8 cellular contexts compared by ENCODE assay signal in the genomic region with DNA sequence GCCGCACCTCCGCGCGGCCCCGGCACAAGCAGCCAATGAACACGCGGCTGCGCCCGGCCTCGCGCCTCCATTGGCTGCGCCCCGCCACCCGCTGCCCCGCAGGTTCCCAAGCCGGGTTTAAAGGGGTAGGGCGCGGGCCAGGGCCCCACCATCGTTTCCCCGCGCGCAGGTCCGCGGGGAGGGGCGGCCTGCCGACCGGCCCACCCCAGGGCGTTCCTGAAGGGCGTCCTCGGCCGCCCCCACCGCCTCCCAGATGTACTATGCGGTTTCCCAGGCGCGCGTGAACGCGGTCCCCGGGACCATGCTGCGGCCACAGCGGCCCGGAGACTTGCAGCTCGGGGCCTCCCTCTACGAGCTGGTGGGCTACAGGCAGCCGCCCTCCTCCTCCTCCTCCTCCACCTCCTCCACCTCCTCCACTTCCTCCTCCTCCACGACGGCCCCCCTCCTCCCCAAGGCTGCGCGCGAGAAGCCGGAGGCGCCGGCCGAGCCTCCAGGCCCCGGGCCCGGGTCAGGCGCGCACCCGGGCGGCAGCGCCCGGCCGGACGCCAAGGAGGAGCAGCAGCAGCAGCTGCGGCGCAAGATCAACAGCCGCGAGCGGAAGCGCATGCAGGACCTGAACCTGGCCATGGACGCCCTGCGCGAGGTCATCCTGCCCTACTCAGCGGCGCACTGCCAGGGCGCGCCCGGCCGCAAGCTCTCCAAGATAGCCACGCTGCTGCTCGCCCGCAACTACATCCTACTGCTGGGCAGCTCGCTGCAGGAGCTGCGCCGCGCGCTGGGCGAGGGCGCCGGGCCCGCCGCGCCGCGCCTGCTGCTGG. TPM values are rescaled to one million over a fixed set of nuclear protein-coding genes. Genes with fewer than 3 reads are reported as not detected.
DNase-seq lines count a peak whose midpoint lies in the region; ATAC-seq and TF ChIP-seq lines count a peak whose summit lies in the region.

A gene with protein sequence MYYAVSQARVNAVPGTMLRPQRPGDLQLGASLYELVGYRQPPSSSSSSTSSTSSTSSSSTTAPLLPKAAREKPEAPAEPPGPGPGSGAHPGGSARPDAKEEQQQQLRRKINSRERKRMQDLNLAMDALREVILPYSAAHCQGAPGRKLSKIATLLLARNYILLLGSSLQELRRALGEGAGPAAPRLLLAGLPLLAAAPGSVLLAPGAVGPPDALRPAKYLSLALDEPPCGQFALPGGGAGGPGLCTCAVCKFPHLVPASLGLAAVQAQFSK (plus strand): TSS at position 148 of the 818 bp plus-strand sequence. CDS start 106 bp downstream, at position 254.

- H3K27me3 Mint-ChIP-seq in T-cell, result peaks cover 64 to 71% of the 10 kb centered on the region in 2 donors

- WGBS in lower leg skin, 2 donors, result 1 to 2% methylated on average over 36 to 55 of the region's 95 CpGs

- no peak for TF ChIP-seq POLR2A in lower leg skin (IDR thresholded peaks at IDR 0.05)

- no peaks in the 10 kb centered on the region for H3K36me3 ChIP-seq in HUES48 (ENCODE audit: control insufficient read depth, insufficient read depth, low read length)

- H3K27me3 ChIP-seq in HUES48 (ENCODE audit: control insufficient read depth, insufficient read depth, low read length), result peaks cover 99% of the 10 kb centered on the region

- H3K9me3 Mint-ChIP-seq in T-cell, result peaks cover 0 to 4% (median 0%) of the 10 kb centered on the region in 3 donors

- DNase-seq in D341Med (ENCODE audit: low spot score) (peak; percentile 92), T-cell (peak in 11 of 34 experiments; percentile 4 to 34 (median 15)), choroid plexus epithelial cell (ENCODE audit: low read depth) (peak; percentile 15), lower leg skin (ENCODE audit: low spot score in 2 of 2) (no peak), NCI-H2107 treated with DMSO at 0.1 percent for 48 hours (lab: John Stamatoyannopoulos, UW; ENCODE audit: unreplicated experiment) (no peak)
- DNase-seq in stimulated activated CD8-positive, alpha-beta memory T cell treated with anti-CD3 and anti-CD28 coated beads, Interleukin-4, amount 100 ng/mL, for 48 hours, result peak; percentile 64

- peaks cover 0 to 26% (median 17%) of the 10 kb centered on the region in 3 donors for H3K4me1 Mint-ChIP-seq in T-cell

- H3K27ac ChIP-seq in HUES48 (ENCODE audit: low read depth, low read length), result no peak within 1 kb of the TSS

- no peak within 1 kb of the TSS for H3K9ac ChIP-seq in HUES48 (ENCODE audit: low read depth, low read length)

- peak; percentile 65 to 82 (median 77) for ATAC-seq in T-cell (replicated peaks in 1 of 4)
- no peak for ATAC-seq in HG02852 (IDR thresholded peaks at IDR 0.05; ENCODE audit: unreplicated experiment)

- peak within 1 kb of the TSS; percentile 70 to 77 (median 71) for H3K4me3 Mint-ChIP-seq in T-cell

- peaks cover 3% of the 10 kb centered on the region for H3K9me3 ChIP-seq in HUES48 (ENCODE audit: control insufficient read depth, insufficient read depth, low read length)

- TF ChIP-seq CTCF in choroid plexus epithelial cell (conservative IDR thresholded peaks at IDR 0.05; ENCODE audit: low read depth, low read length) (no peak), lower leg skin (IDR thresholded peaks at IDR 0.05) (no peak)

- H3K4me3 ChIP-seq in HUES48 (ENCODE audit: low read depth, low read length), result peak within 1 kb of the TSS; percentile 53; the same call in 1 of the 2 replicates
- H3K4me3 ChIP-seq in choroid plexus epithelial cell (ENCODE audit: low read depth, low read length), result no peak within 1 kb of the TSS
- H3K4me3 ChIP-seq in lower leg skin (ENCODE audit: low read depth, poor library complexity, severe bottlenecking), result peak within 1 kb of the TSS; percentile 16

- H3K27ac Mint-ChIP-seq in T-cell, result no peak within 1 kb of the TSS

- CTCF ChIA-PET in T-cell (lab: Charles Lee), result no interaction called here

- peaks cover 32% of the 10 kb centered on the region for H3K4me1 ChIP-seq in HUES48 (ENCODE audit: control insufficient read depth, insufficient read depth, low read length)

- POLR2A ChIA-PET in T-cell (lab: Charles Lee), result interaction anchor here in 1 of 2 donors (0.6 kb wide), 1 partner anchor 82 kb away, joined by 4 read pairs; no protein-coding TSS in a partner anchor

- H3K36me3 Mint-ChIP-seq in T-cell, result no peaks in the 10 kb centered on the region

- intact Hi-C loops in lower leg skin (cut with DNase I; ENCODE audit: low total_unique reads), result no loop called here

RNA-seq across cellular contexts. Expression of the gene that starts here (rescaled TPM):
- total RNA-seq in T-cell (not detected), lower leg skin (1 to 10 TPM in 1 of 4 donors, not detected in 3; 1.2 TPM)

Comparison
In these comparisons a context has a peak if more than half of its experiments do, and no peak if none do; other contexts are left out.
1. Peak in ATAC-seq in T-cell; RNA of the gene not detected or under 1 TPM.
2. DNase-seq: peak in D341Med (single experiment), choroid plexus epithelial cell (single experiment) and stimulated activated CD8-positive, alpha-beta memory T cell treated with anti-CD3 and anti-CD28 coated beads, Interleukin-4, amount 100 ng/mL, for 48 hours (single experiment); none in lower leg skin (0 of 2) and NCI-H2107 treated with DMSO at 0.1 percent for 48 hours (single experiment).